29 cellular contexts compared by ENCODE assay signal in the genomic region with DNA sequence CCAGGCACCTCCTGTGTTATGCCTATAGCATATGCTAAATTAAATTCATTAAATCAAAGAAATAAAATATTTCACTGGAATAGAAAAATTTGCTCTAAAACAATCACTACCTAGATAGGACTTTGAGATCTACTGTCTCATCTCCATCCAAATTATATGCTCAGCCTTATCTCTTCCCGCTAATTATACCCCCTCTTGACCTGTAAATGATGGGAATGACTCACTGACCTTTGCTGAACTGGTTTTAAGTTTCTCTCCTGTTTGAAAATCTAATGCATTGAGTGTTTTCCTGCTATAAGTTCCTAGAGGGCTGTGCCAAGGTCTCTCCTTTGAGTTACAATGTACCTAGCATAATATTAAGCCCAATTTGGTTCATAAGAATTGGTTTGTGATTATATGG.
"Had no signal": no experiment of that assay in that cellular context is flagged by ENCODE, and none has a peak within 500 bp of the region (broad histone marks: within the 10 kb centered on the region; RNA-seq: fewer than 3 reads in every experiment).

No MANE protein-coding gene starts in this region.

- H3K36me3 ChIP-seq: adrenal gland, colonic mucosa, esophagus squamous epithelium, gastroesophageal sphincter, heart right ventricle had no signal

- H3K9me3 ChIP-seq: adrenal gland, body of pancreas, colonic mucosa, esophagus squamous epithelium, gastroesophageal sphincter, heart right ventricle had no signal

- ATAC-seq: activated CD4-positive, alpha-beta T cell treated with anti-CD3 and anti-CD28 coated beads for 36 hours; activated CD8-positive, alpha-beta memory T cell treated with anti-CD3 and anti-CD28 coated beads, Interleukin-2, amount 10 ng/mL, durations not matched to agents 7 days and 5 days; activated CD8-positive, alpha-beta T cell treated with anti-CD3 and anti-CD28 coated beads, Interleukin-2, amount 10 ng/mL, durations not matched to agents 7 days and 5 days; activated naive CD8-positive, alpha-beta T cell treated with anti-CD3 and anti-CD28 coated beads, Interleukin-2, amount 50 U/mL, for 24 hours; body of pancreas; gastroesophageal sphincter; heart right ventricle had no signal

- H3K27ac ChIP-seq: adrenal gland, body of pancreas, colonic mucosa, epithelial cell of prostate, esophagus squamous epithelium, gastroesophageal sphincter, heart right ventricle, hepatocyte had no signal

- H3K4me1 ChIP-seq: adrenal gland, body of pancreas, colonic mucosa, gastroesophageal sphincter, heart right ventricle had no signal

- DNase-seq: activated CD4-positive, alpha-beta memory T cell treated with anti-CD3 and anti-CD28 coated beads for 36 hours; activated CD4-positive, alpha-beta T cell treated with anti-CD3 and anti-CD28 coated beads for 36 hours; activated CD4-positive, alpha-beta T cell treated with anti-CD3 and anti-CD28 coated beads, Interleukin-2, amount 10 ng/mL, durations not matched to agents 24 days and 14 days; activated CD4-positive, CD25-positive, alpha-beta regulatory T cell; activated CD4-positive, CD25-positive, alpha-beta regulatory T cell treated with anti-CD3 and anti-CD28 coated beads, Interleukin-2, amount 50 U/mL, for 72 hours; activated CD8-positive, alpha-beta memory T cell treated with anti-CD3 and anti-CD28 coated beads, Interleukin-2, amount 10 ng/mL, durations not matched to agents 7 days and 5 days; activated CD8-positive, alpha-beta memory T cell treated with anti-CD3 and anti-CD28 coated beads, Interleukin-2, amount 50 U/mL, for 4 hours; activated CD8-positive, alpha-beta T cell treated with anti-CD3 and anti-CD28 coated beads, Interleukin-2, amount 10 ng/mL, durations not matched to agents 7 days and 5 days; activated effector memory CD4-positive, alpha-beta T cell treated with anti-CD3 and anti-CD28 coated beads, Interleukin-2, amount 50 U/mL, for 16 hours; activated naive CD4-positive, alpha-beta T cell treated with anti-CD3 and anti-CD28 coated beads for 36 hours; activated naive CD8-positive, alpha-beta T cell treated with anti-CD3 and anti-CD28 coated beads for 36 hours; activated naive CD8-positive, alpha-beta T cell treated with anti-CD3 and anti-CD28 coated beads, Interleukin-2, amount 50 U/mL, for 24 hours; activated T-cell treated with anti-CD3 and anti-CD28 coated beads, Interleukin-2, amount 50 U/mL, for 1 hour; activated T-cell treated with anti-CD3 and anti-CD28 coated beads, Interleukin-2, amount 50 U/mL, for 48 hours; adrenal gland; amygdala; aorta; body of pancreas; caudate nucleus; cerebellar nuclear complex; colonic mucosa; effector CD8-positive, alpha-beta T cell; esophagus squamous epithelium; foreskin melanocyte; heart right ventricle; T1000 had no signal

- H3K27me3 ChIP-seq: adrenal gland, body of pancreas, colonic mucosa, esophagus squamous epithelium, gastroesophageal sphincter, hepatocyte had no signal

- H3K4me3 ChIP-seq: adrenal gland, body of pancreas, colonic mucosa, esophagus squamous epithelium, gastroesophageal sphincter, heart right ventricle, hepatocyte had no signal
